19 cellular contexts compared by ENCODE assay signal in the genomic region with DNA sequence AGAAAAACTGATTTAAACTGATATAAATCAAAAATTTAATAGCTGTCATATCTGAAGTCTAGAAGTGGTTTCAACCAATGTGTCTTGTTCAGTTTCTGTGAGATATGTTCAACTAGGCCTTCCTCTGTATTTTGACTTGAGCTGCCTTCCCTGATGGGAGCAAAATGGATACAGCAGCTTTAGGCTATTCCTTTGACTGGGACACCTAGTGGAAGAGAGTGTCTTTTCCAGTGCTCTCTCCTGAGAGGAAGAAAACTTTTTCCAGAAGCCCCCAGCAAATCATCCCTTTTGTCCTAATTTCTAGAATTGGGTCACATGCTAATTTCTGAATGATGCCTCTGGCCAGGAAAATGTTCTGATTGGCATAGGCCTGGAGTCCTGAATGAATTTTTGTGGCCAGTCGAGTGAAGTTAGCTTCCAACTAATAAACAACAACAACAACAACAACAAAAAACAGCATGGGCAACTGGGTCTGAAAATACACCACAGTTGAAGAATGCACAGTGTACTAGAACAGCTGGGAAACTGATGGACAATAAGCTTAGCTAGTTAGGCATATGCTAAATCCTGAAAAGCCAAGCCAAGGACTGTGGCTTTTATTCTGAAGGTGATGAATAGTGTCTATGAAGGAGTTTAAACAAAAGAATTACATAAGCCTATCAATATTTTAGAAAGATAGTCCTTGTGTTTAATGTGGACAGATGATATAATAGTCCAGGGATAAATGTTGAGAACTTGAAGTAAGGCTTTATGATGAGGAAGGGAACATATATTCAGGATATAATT.
DNase-seq lines count a peak whose midpoint lies in the region; ATAC-seq and TF ChIP-seq lines count a peak whose summit lies in the region.
"Had no signal": no experiment of that assay in that cellular context is flagged by ENCODE, and none has a peak within 500 bp of the region (broad histone marks: within the 10 kb centered on the region; RNA-seq: fewer than 3 reads in every experiment).

No MANE protein-coding gene starts in this region.

- no peak overlapping the region for H3K4me2 ChIP-seq in GM23338

- H3K4me3 Mint-ChIP-seq in GM23338 (no peak overlapping the region), nephron progenitor cell (no peak overlapping the region)
- H3K4me3 Mint-ChIP-seq: CD4-positive, CD25-positive, alpha-beta regulatory T cell had no signal

- H3K4me1 ChIP-seq in GM23338 (ENCODE audit: insufficient read depth) = peaks cover 22% of the 10 kb centered on the region
- H3K4me1 ChIP-seq: Caco-2, Peyer's patch had no signal

- H3K36me3 Mint-ChIP-seq in GM23338 (ENCODE audit: low read depth) (no peaks in the 10 kb centered on the region; the same call in 1 of the 3 replicates), nephron progenitor cell (ENCODE audit: low read depth) (peaks cover 80% of the 10 kb centered on the region)
- H3K36me3 Mint-ChIP-seq: CD4-positive, CD25-positive, alpha-beta regulatory T cell had no signal

- peaks cover 7% of the 10 kb centered on the region; the same call in 2 of the 3 replicates for H3K9me3 Mint-ChIP-seq in GM23338
- peaks cover 23% of the 10 kb centered on the region for H3K9me3 Mint-ChIP-seq in nephron progenitor cell

- H3K27ac ChIP-seq in GM23338 (ENCODE audit: low read depth) = no peak overlapping the region
- H3K27ac ChIP-seq: Peyer's patch, SK-N-MC had no signal

- peak; percentile 23 to 44; a peak in 2 of 4 replicates for TF ChIP-seq CTCF in GM23338 (conservative IDR thresholded peaks at IDR 0.05; ENCODE audit: low read depth in 2 of 2)
- peak; percentile 17 for TF ChIP-seq CTCF in choroid plexus epithelial cell (conservative IDR thresholded peaks at IDR 0.05; ENCODE audit: low read depth, low read length)
- TF ChIP-seq CTCF in nephron progenitor cell (IDR thresholded peaks at IDR 0.05) = no peak

- no peaks in the 10 kb centered on the region for H3K36me3 ChIP-seq in GM23338 (ENCODE audit: insufficient read depth)
- H3K36me3 ChIP-seq: Peyer's patch had no signal

- H3K79me2 ChIP-seq in GM23338 (replicated peaks; ENCODE audit: insufficient read depth) = no peaks in the 10 kb centered on the region

- H3K27ac Mint-ChIP-seq in GM23338 = no peak overlapping the region
- H3K27ac Mint-ChIP-seq in nephron progenitor cell = peak overlapping the region; percentile 12
- H3K27ac Mint-ChIP-seq: CD4-positive, CD25-positive, alpha-beta regulatory T cell had no signal

- H4K20me1 ChIP-seq in GM23338 (replicated peaks; ENCODE audit: insufficient read depth) = no peaks in the 10 kb centered on the region

- in situ Hi-C loops in SK-MEL-5 (cut with HindIII; ENCODE audit: low pct_unique_long_range_greater_than_20kb, low sequenced_read_pairs) = no loop called here

- ATAC-seq in GM23338 (peak; percentile 67), HG02981 (IDR thresholded peaks at IDR 0.05; ENCODE audit: unreplicated experiment) (no peak)
- ATAC-seq: Right ventricle myocardium inferior had no signal

- peak; percentile 27 for DNase-seq in GM23338 (ENCODE audit: low spot score)
- DNase-seq in SK-MEL-5 (ENCODE audit: low read depth, low spot score) = peak; percentile 31
- no peak for DNase-seq in choroid plexus epithelial cell (ENCODE audit: low read depth)
- no peak for DNase-seq in nephron progenitor cell
- no peak for DNase-seq in SW 1271 (lab: John Stamatoyannopoulos, UW)
- no peak for DNase-seq in activated naive CD4-positive, alpha-beta T cell treated with anti-CD3 and anti-CD28 coated beads, Interleukin-2, amount 50 U/mL, for 16 hours
- DNase-seq: ACHN; AML-193; Caco-2; CD4-positive, CD25-positive, alpha-beta regulatory T cell; KBM-7; NCI-H1417 treated with DMSO at 0.1 percent for 48 hours; NCI-H1930; NCI-H2171; NCI-H446; Peyer's patch had no signal

- no peaks in the 10 kb centered on the region for H3K9me2 ChIP-seq in GM23338 (ENCODE audit: insufficient read depth)

- H3K27me3 Mint-ChIP-seq in GM23338 (ENCODE audit: insufficient read depth, low read depth, poor library complexity) (no peaks in the 10 kb centered on the region), nephron progenitor cell (ENCODE audit: low read depth, poor library complexity) (no peaks in the 10 kb centered on the region)
- H3K27me3 Mint-ChIP-seq: CD4-positive, CD25-positive, alpha-beta regulatory T cell had no signal

- no peaks in the 10 kb centered on the region for H3F3A ChIP-seq in GM23338 (replicated peaks; ENCODE audit: low read depth)

- H3K4me3 ChIP-seq in GM23338 (no peak overlapping the region), choroid plexus epithelial cell (ENCODE audit: low read depth, low read length) (no peak overlapping the region)
- H3K4me3 ChIP-seq: Peyer's patch, SK-N-MC had no signal

- H2AFZ ChIP-seq in GM23338 = no peak overlapping the region

- peaks cover 28% of the 10 kb centered on the region; the same call in 2 of the 3 replicates for H3K4me1 Mint-ChIP-seq in GM23338
- H3K4me1 Mint-ChIP-seq in nephron progenitor cell = peaks cover 5% of the 10 kb centered on the region
- H3K4me1 Mint-ChIP-seq: CD4-positive, CD25-positive, alpha-beta regulatory T cell had no signal

- no peaks in the 10 kb centered on the region for H3K27me3 ChIP-seq in GM23338 (ENCODE audit: insufficient read depth)
- H3K27me3 ChIP-seq: Peyer's patch had no signal

TF ChIP-seq in GM23338, 12 proteins besides CTCF, POLR2A, EP300 and RAD21:
- TF ChIP-seq EZH2phosphoT487 (IDR thresholded peaks at IDR 0.05; ENCODE audit: unreplicated experiment) (no peak), STAT1 (IDR thresholded peaks at IDR 0.05; ENCODE audit: unreplicated experiment) (no peak), ZNF114 (CRISPR knock-in tag; IDR thresholded peaks at IDR 0.05) (no peak), ZNF331 (CRISPR knock-in tag; IDR thresholded peaks at IDR 0.05; ENCODE audit: low read depth) (no peak), NANOG (IDR thresholded peaks at IDR 0.05; ENCODE audit: borderline replicate concordance) (no peak)
- TF ChIP-seq, protein P1, sequence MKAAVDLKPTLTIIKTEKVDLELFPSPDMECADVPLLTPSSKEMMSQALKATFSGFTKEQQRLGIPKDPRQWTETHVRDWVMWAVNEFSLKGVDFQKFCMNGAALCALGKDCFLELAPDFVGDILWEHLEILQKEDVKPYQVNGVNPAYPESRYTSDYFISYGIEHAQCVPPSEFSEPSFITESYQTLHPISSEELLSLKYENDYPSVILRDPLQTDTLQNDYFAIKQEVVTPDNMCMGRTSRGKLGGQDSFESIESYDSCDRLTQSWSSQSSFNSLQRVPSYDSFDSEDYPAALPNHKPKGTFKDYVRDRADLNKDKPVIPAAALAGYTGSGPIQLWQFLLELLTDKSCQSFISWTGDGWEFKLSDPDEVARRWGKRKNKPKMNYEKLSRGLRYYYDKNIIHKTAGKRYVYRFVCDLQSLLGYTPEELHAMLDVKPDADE (IDR thresholded peaks at IDR 0.05) = no peak

Comparison
In these comparisons a context has a peak if more than half of its experiments do, and no peak if none do; other contexts are left out.
1. DNase-seq: peak in GM23338 (single experiment) and SK-MEL-5 (single experiment); none in choroid plexus epithelial cell (single experiment), nephron progenitor cell (single experiment), SW 1271 (0 of 2) and activated naive CD4-positive, alpha-beta T cell treated with anti-CD3 and anti-CD28 coated beads, Interleukin-2, amount 50 U/mL, for 16 hours (single experiment).